ENCODE assay signal across 2 cellular contexts in genomic region chr4:149176019-149176418, GRCh38.
TF ChIP-seq lines count a peak whose summit lies in the region.

No MANE protein-coding gene starts in this region.

TF ChIP-seq in SK-N-SH, 30 proteins besides CTCF, POLR2A, EP300 and RAD21 (continued from another document):
- TF ChIP-seq, protein P1, sequence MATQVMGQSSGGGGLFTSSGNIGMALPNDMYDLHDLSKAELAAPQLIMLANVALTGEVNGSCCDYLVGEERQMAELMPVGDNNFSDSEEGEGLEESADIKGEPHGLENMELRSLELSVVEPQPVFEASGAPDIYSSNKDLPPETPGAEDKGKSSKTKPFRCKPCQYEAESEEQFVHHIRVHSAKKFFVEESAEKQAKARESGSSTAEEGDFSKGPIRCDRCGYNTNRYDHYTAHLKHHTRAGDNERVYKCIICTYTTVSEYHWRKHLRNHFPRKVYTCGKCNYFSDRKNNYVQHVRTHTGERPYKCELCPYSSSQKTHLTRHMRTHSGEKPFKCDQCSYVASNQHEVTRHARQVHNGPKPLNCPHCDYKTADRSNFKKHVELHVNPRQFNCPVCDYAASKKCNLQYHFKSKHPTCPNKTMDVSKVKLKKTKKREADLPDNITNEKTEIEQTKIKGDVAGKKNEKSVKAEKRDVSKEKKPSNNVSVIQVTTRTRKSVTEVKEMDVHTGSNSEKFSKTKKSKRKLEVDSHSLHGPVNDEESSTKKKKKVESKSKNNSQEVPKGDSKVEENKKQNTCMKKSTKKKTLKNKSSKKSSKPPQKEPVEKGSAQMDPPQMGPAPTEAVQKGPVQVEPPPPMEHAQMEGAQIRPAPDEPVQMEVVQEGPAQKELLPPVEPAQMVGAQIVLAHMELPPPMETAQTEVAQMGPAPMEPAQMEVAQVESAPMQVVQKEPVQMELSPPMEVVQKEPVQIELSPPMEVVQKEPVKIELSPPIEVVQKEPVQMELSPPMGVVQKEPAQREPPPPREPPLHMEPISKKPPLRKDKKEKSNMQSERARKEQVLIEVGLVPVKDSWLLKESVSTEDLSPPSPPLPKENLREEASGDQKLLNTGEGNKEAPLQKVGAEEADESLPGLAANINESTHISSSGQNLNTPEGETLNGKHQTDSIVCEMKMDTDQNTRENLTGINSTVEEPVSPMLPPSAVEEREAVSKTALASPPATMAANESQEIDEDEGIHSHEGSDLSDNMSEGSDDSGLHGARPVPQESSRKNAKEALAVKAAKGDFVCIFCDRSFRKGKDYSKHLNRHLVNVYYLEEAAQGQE (IDR thresholded peaks at IDR 0.05; ENCODE audit: low read depth, low read length) = no peak
- TF ChIP-seq JUND (IDR thresholded peaks at IDR 0.05) (no peak), FOXJ3 (CRISPR knock-in tag; IDR thresholded peaks at IDR 0.05) (no peak), USF2 (IDR thresholded peaks at IDR 0.05; ENCODE audit: borderline replicate concordance, low read depth, low read length) (no peak), SMC3 (IDR thresholded peaks at IDR 0.05; ENCODE audit: low read depth, low read length) (no peak), GABPA (IDR thresholded peaks at IDR 0.05; ENCODE audit: low read depth) (no peak), GATA2 (CRISPR knock-in tag; IDR thresholded peaks at IDR 0.05) (no peak), RFX5 (IDR thresholded peaks at IDR 0.05; ENCODE audit: low read length) (no peak), MEF2A (IDR thresholded peaks at IDR 0.05; ENCODE audit: borderline replicate concordance, low read depth) (no peak), RCOR1 (IDR thresholded peaks at IDR 0.05; ENCODE audit: low read length) (no peak), SIN3A (IDR thresholded peaks at IDR 0.05; ENCODE audit: borderline replicate concordance, low read depth, low read length) (no peak)

TF ChIP-seq in SK-N-SH treated with all-trans-retinoic acid at 6 μM for 48 hours, 23 proteins besides CTCF, POLR2A, EP300 and RAD21 (continued from another document):
- TF ChIP-seq TSHZ2 (CRISPR knock-in tag; IDR thresholded peaks at IDR 0.05) (no peak), SNAI2 (CRISPR knock-in tag; IDR thresholded peaks at IDR 0.05) (no peak), GLIS3 (CRISPR knock-in tag; IDR thresholded peaks at IDR 0.05) (no peak), ISL1 (CRISPR knock-in tag; IDR thresholded peaks at IDR 0.05) (no peak), TCF4 (CRISPR knock-in tag; IDR thresholded peaks at IDR 0.05; ENCODE audit: borderline replicate concordance) (no peak), BACH2 (CRISPR knock-in tag; IDR thresholded peaks at IDR 0.05; ENCODE audit: borderline replicate concordance) (no peak), ZC3H10 (CRISPR knock-in tag; IDR thresholded peaks at IDR 0.05) (no peak), ARNTL (CRISPR knock-in tag; IDR thresholded peaks at IDR 0.05; ENCODE audit: borderline replicate concordance, low read depth) (no peak), ESRRG (CRISPR knock-in tag; IDR thresholded peaks at IDR 0.05) (no peak), TOX (CRISPR knock-in tag; IDR thresholded peaks at IDR 0.05; ENCODE audit: borderline replicate concordance) (no peak)
